Comparison of ENCODE assay signal across 2 cellular contexts in genomic region chr19:7980168-7980567, GRCh38.
TF ChIP-seq lines count a peak whose summit lies in the region.

No MANE protein-coding gene starts in this region.

TF ChIP-seq in liver, 16 proteins besides CTCF, POLR2A, EP300 and RAD21:
- TF ChIP-seq GABPA (IDR thresholded peaks at IDR 0.05 in 1 of 2, conservative IDR thresholded peaks at IDR 0.05 in 1 of 2) (no peak), RXRA (IDR thresholded peaks at IDR 0.05) (peak; percentile 79 to 80), NR2F2 (IDR thresholded peaks at IDR 0.05) (no peak), HNF4A (conservative IDR thresholded peaks at IDR 0.05) (peak; percentile 78 to 79), FOXA1 (IDR thresholded peaks at IDR 0.05) (no peak), SP1 (IDR thresholded peaks at IDR 0.05) (peak; percentile 57), HNF4G (IDR thresholded peaks at IDR 0.05) (peak; percentile 53), TAF1 (conservative IDR thresholded peaks at IDR 0.05) (no peak), MAX (IDR thresholded peaks at IDR 0.05) (no peak), JUND (IDR thresholded peaks at IDR 0.05) (no peak), EGR1 (IDR thresholded peaks at IDR 0.05; ENCODE audit: low read depth in 2 of 2) (no peak), ZBTB33 (IDR thresholded peaks at IDR 0.05) (no peak), FOXA2 (IDR thresholded peaks at IDR 0.05) (no peak)
TF ChIP-seq in liver: peak in this region for 4.

TF ChIP-seq in HepG2, 621 proteins besides CTCF, POLR2A, EP300 and RAD21:
- TF ChIP-seq BCLAF1 (IDR thresholded peaks at IDR 0.05) = no peak
